8 cellular contexts compared by ENCODE assay signal in genomic region chr11:66335531-66336233, GRCh38. TPM values are rescaled to one million over a fixed set of nuclear protein-coding genes. Genes with fewer than 3 reads are reported as not detected.
A peak's percentile ranks its signal among the peaks of the same experiment; 100 is the strongest.
DNase-seq lines count a peak whose midpoint lies in the region; ATAC-seq, FAIRE-seq and TF ChIP-seq lines count a peak whose summit lies in the region.

No MANE protein-coding gene starts in this region.

- H3K79me2 ChIP-seq in PC-9 (ENCODE audit: low read depth): peaks cover 8% of the 10 kb centered on the region; the same call in 1 of the 2 replicates

- DNase-seq in PC-9: peak; percentile 49 to 63
- DNase-seq in ecto neural progenitor cell (ENCODE audit: low spot score): peak; percentile 63
- no peak for DNase-seq in memory B cell (ENCODE audit: low spot score in 2 of 2)
- DNase-seq in urothelium cell line (ENCODE audit: low spot score): peak; percentile 55
- DNase-seq in NCI-H2107 treated with DMSO at 0.1 percent for 48 hours (lab: John Stamatoyannopoulos, UW; ENCODE audit: unreplicated experiment): no peak
- no peak for DNase-seq in T-helper 2 cell treated with Interferon-gamma antibody and Interleukin-4, amounts not matched to agents 5 μg/mL and 100 μg/mL, for 36 hours (ENCODE audit: low spot score)

- H3K4me1 ChIP-seq in ES-I3 (ENCODE audit: insufficient read depth, low read length) (no peaks in the 10 kb centered on the region; the same call in 1 of the 2 replicates), PC-9 (replicated peaks; ENCODE audit: insufficient read depth) (peaks cover 16% of the 10 kb centered on the region)

- intact Hi-C loops in PC-9 (cut with micrococcal nuclease; ENCODE audit: unreplicated experiment): loop anchor here (1.0 to 2.0 kb wide), 3 partner anchors 23 to 113 kb away; partner anchors contain the start of gene YIF1A

- no TSS peak for BruUV-seq in PC-9 (replicated peaks; lab: Mats Ljungman, UMichigan)

- peak overlapping the region; percentile 65 for H3K27ac ChIP-seq in PC-9

- peak overlapping the region; percentile 79 for H3K4me3 ChIP-seq in PC-9

- peaks cover 20% of the 10 kb centered on the region for H3K4me1 Mint-ChIP-seq in memory B cell
- H3K4me1 Mint-ChIP-seq in T-helper 2 cell treated with Interferon-gamma antibody and Interleukin-4, amounts not matched to agents 5 μg/mL and 100 μg/mL, for 36 hours (ENCODE audit: low read depth): peaks cover 12% of the 10 kb centered on the region

- H3K9me3 ChIP-seq in ES-I3 (ENCODE audit: control insufficient read depth, insufficient read depth, low read length): no peaks in the 10 kb centered on the region
- no peaks in the 10 kb centered on the region for H3K9me3 ChIP-seq in PC-9 (ENCODE audit: insufficient read depth, low read depth)

- H2AFZ ChIP-seq in PC-9: peak overlapping the region; percentile 74

- H3K4me3 Mint-ChIP-seq in memory B cell: peak overlapping the region; percentile 86
- no peak overlapping the region for H3K4me3 Mint-ChIP-seq in T-helper 2 cell treated with Interferon-gamma antibody and Interleukin-4, amounts not matched to agents 5 μg/mL and 100 μg/mL, for 36 hours

- no peak overlapping the region for H3K27ac Mint-ChIP-seq in memory B cell
- no peak overlapping the region for H3K27ac Mint-ChIP-seq in T-helper 2 cell treated with Interferon-gamma antibody and Interleukin-4, amounts not matched to agents 5 μg/mL and 100 μg/mL, for 36 hours

- no peaks in the 10 kb centered on the region for H3K36me3 ChIP-seq in ES-I3 (ENCODE audit: insufficient read depth, low read length)
- no peaks in the 10 kb centered on the region for H3K36me3 ChIP-seq in PC-9 (ENCODE audit: low read depth)

- H3K9me3 Mint-ChIP-seq in memory B cell: no peaks in the 10 kb centered on the region
- H3K9me3 Mint-ChIP-seq in T-helper 2 cell treated with Interferon-gamma antibody and Interleukin-4, amounts not matched to agents 5 μg/mL and 100 μg/mL, for 36 hours: no peaks in the 10 kb centered on the region

- no peak for TF ChIP-seq CTCF in PC-9 (conservative IDR thresholded peaks at IDR 0.05)

- peaks cover 4% of the 10 kb centered on the region for H3K27me3 Mint-ChIP-seq in memory B cell
- H3K27me3 Mint-ChIP-seq in T-helper 2 cell treated with Interferon-gamma antibody and Interleukin-4, amounts not matched to agents 5 μg/mL and 100 μg/mL, for 36 hours (ENCODE audit: low read depth): no peaks in the 10 kb centered on the region

- no peaks in the 10 kb centered on the region for H3K9me2 ChIP-seq in PC-9 (ENCODE audit: insufficient read depth)

- CTCF ChIA-PET in PC-9 (lab: Charles Lee): interaction anchor here (0.6 to 2.8 kb wide), 7 partner anchors 10 to 118 kb away, joined by 3 to 30 read pairs (median 3); partner anchors contain the start of genes MRPL11 and YIF1A

- peaks cover 8% of the 10 kb centered on the region for H4K20me1 ChIP-seq in PC-9 (ENCODE audit: insufficient read depth)

- H3K9ac ChIP-seq in ES-I3 (ENCODE audit: low read depth, low read length): peak overlapping the region; percentile 58

- H3F3A ChIP-seq in PC-9 (ENCODE audit: insufficient read depth, low read depth): peaks cover 17% of the 10 kb centered on the region; the same call in 1 of the 2 replicates

- POLR2A ChIA-PET in PC-9 (lab: Charles Lee; ENCODE audit: unreplicated experiment): interaction anchor here (0.6 to 2.0 kb wide), 5 partner anchors 11 to 720 kb away, joined by 3 to 46 read pairs (median 5); no protein-coding TSS in a partner anchor

- no peaks in the 10 kb centered on the region for H3K27me3 ChIP-seq in PC-9 (ENCODE audit: insufficient read depth, low read depth)

- peaks cover 12% of the 10 kb centered on the region for H3K36me3 Mint-ChIP-seq in memory B cell
- peaks cover 6% of the 10 kb centered on the region for H3K36me3 Mint-ChIP-seq in T-helper 2 cell treated with Interferon-gamma antibody and Interleukin-4, amounts not matched to agents 5 μg/mL and 100 μg/mL, for 36 hours (ENCODE audit: low read depth)

- peak overlapping the region; percentile 82 for H3K4me2 ChIP-seq in PC-9

- FAIRE-seq in urothelium cell line (lab: Jason Lieb, UNC): peak; percentile 52

- ATAC-seq in memory B cell (ENCODE audit: low read depth): peak; percentile 29
- no peak for ATAC-seq in HG03520 (IDR thresholded peaks at IDR 0.05; ENCODE audit: unreplicated experiment)

RNA-seq across cellular contexts. Expression of gene RIN1, which starts 0.6 kb away (rescaled TPM):
- total RNA-seq in PC-9 (2021): 15.5 and 19.5 TPM in 2 replicates

RNA-seq across cellular contexts. Expression of gene BRMS1, which starts 9.2 kb away (rescaled TPM):
- 43.2 and 54.3 TPM in 2 replicates for total RNA-seq in PC-9 (2021)

RNA-seq across cellular contexts. Expression of gene B4GAT1, which starts 11.7 kb away (rescaled TPM):
- 22.8 and 28.5 TPM in 2 replicates for total RNA-seq in PC-9 (2021)

RNA-seq across cellular contexts. Expression of gene CD248, which starts 18.8 kb away (rescaled TPM):
- total RNA-seq in PC-9 (2021): not detected in 2 replicates

RNA-seq across cellular contexts. Expression of gene SLC29A2, which starts 35.9 kb away (rescaled TPM):
- 28.9 and 36.1 TPM in 2 replicates for total RNA-seq in PC-9 (2021)

Comparison
In these comparisons a context has a peak if more than half of its experiments do, and no peak if none do; other contexts are left out.
1. DNase-seq: peak in PC-9 (2 of 2), ecto neural progenitor cell (single experiment) and urothelium cell line (single experiment); none in memory B cell (0 of 2), NCI-H2107 treated with DMSO at 0.1 percent for 48 hours (single experiment) and T-helper 2 cell treated with Interferon-gamma antibody and Interleukin-4, amounts not matched to agents 5 μg/mL and 100 μg/mL, for 36 hours (single experiment).